18 cellular contexts compared by ENCODE assay signal in the genomic region with DNA sequence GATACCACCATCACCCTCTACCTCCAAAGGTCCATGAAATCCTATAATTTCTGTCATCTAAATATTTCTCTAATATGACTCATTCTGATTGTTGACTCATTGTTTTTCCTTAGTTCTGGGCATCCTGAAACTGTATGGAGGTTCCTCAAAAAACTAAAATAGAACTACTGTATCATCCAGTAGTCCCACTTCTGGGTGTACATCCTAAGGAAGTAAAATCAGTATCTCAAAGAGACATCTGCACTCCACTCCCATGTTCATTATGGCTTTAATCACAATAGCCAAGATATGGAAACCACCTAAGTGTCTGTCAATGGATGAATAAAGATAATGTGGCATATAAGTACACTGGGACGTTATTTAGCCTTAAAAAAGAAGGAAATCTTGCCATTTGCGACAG.
DNase-seq lines count a peak whose midpoint lies in the region; ATAC-seq and TF ChIP-seq lines count a peak whose summit lies in the region.
"Had no signal": no experiment of that assay in that cellular context is flagged by ENCODE, and none has a peak within 500 bp of the region (broad histone marks: within the 10 kb centered on the region; RNA-seq: fewer than 3 reads in every experiment).

No MANE protein-coding gene starts in this region.

- H3K9me3 ChIP-seq in RWPE2 (ENCODE audit: severe bottlenecking) (no peaks in the 10 kb centered on the region), Peyer's patch (no peaks in the 10 kb centered on the region), ascending aorta (no peaks in the 10 kb centered on the region)
- H3K9me3 ChIP-seq: testis had no signal

- no peak overlapping the region for H3K4me3 ChIP-seq in RWPE2 (ENCODE audit: severe bottlenecking)
- H3K4me3 ChIP-seq in cardiac fibroblast (replicated peaks in 1 of 2; ENCODE audit: low read depth in 2 of 2, low read length in 2 of 2) = no peak overlapping the region
- H3K4me3 ChIP-seq in Peyer's patch = no peak overlapping the region
- no peak overlapping the region for H3K4me3 ChIP-seq in ascending aorta
- H3K4me3 ChIP-seq: skin epidermis, testis had no signal

- H3K27me3 ChIP-seq in RWPE2 (ENCODE audit: insufficient read depth, poor library complexity, severe bottlenecking) (no peaks in the 10 kb centered on the region), Peyer's patch (no peaks in the 10 kb centered on the region), ascending aorta (no peaks in the 10 kb centered on the region)
- H3K27me3 ChIP-seq: testis had no signal

- H3K27ac ChIP-seq in RWPE2 (ENCODE audit: poor library complexity, severe bottlenecking) (no peak overlapping the region), Peyer's patch (no peak overlapping the region), ascending aorta (no peak overlapping the region)
- H3K27ac ChIP-seq: skin epidermis, testis had no signal

- TF ChIP-seq CTCF in RWPE2 (IDR thresholded peaks at IDR 0.05; ENCODE audit: poor library complexity, severe bottlenecking) (no peak), cardiac fibroblast (IDR thresholded peaks at IDR 0.05; ENCODE audit: low read depth, low read length) (no peak), Peyer's patch (IDR thresholded peaks at IDR 0.05) (no peak), ascending aorta (IDR thresholded peaks at IDR 0.05) (no peak)

- intact Hi-C loops in ascending aorta (cut with DNase I) = no loop called here

- TF ChIP-seq POLR2A in Peyer's patch (IDR thresholded peaks at IDR 0.05) = no peak

- peak; percentile 41 for DNase-seq in HCEC 1CT
- no peak for DNase-seq in RWPE2 (ENCODE audit: low spot score)
- peak; percentile 6 to 35 for DNase-seq in cardiac fibroblast (ENCODE audit: low read depth in 2 of 2)
- peak; percentile 12 to 83 for DNase-seq in lung microvascular endothelial cell (ENCODE audit: low read depth in 2 of 2)
- no peak for DNase-seq in NCI-H526 treated with DMSO at 0.1 percent for 48 hours (lab: John Stamatoyannopoulos, UW)
- no peak for DNase-seq in Peyer's patch
- DNase-seq in ascending aorta (ENCODE audit: low spot score in 2 of 2) = no peak
- DNase-seq: activated CD4-positive, alpha-beta T cell treated with anti-CD3 and anti-CD28 coated beads for 36 hours; activated effector memory CD4-positive, alpha-beta T cell treated with anti-CD3 and anti-CD28 coated beads, Interleukin-2, amount 50 U/mL, for 16 hours; head of caudate nucleus; immature natural killer cell; NCI-H1694 treated with DMSO at 0.1 percent for 48 hours; NCI-H345; SHP77 treated with DMSO at 0.1 percent for 48 hours; T-helper 17 cell; testis had no signal

- H3K4me1 ChIP-seq in RWPE2 (ENCODE audit: insufficient read depth, poor library complexity, severe bottlenecking) (no peaks in the 10 kb centered on the region), Peyer's patch (no peaks in the 10 kb centered on the region), ascending aorta (no peaks in the 10 kb centered on the region)
- H3K4me1 ChIP-seq: testis had no signal

- H3K36me3 ChIP-seq in RWPE2 (ENCODE audit: low read depth) = peaks cover 6% of the 10 kb centered on the region
- H3K36me3 ChIP-seq in Peyer's patch = peaks cover 0 to 23% (median 0%) of the 10 kb centered on the region in 3 donors
- peaks cover 9 to 24% of the 10 kb centered on the region in 2 donors for H3K36me3 ChIP-seq in ascending aorta

- ATAC-seq in RWPE2 (ENCODE audit: low read depth) = 0 out of 3 replicates have a peak, but pooled peaks have one; percentile 29
- ATAC-seq: activated CD4-positive, alpha-beta T cell treated with anti-CD3 and anti-CD28 coated beads for 36 hours; natural killer cell treated with Interleukin-12 subunit alpha and Interleukin-12 subunit beta and Interleukin-15 and Interleukin-18, amount 100 ng/mL, for 72 hours; T-helper 17 cell had no signal

Comparison
In these comparisons a context has a peak if more than half of its experiments do, and no peak if none do; other contexts are left out.
1. DNase-seq: peak in HCEC 1CT (single experiment), cardiac fibroblast (2 of 2) and lung microvascular endothelial cell (2 of 2); none in RWPE2 (single experiment), NCI-H526 treated with DMSO at 0.1 percent for 48 hours (single experiment), Peyer's patch (0 of 3) and ascending aorta (0 of 2).